Comparison of ENCODE assay signal across 20 cellular contexts in the genomic region with DNA sequence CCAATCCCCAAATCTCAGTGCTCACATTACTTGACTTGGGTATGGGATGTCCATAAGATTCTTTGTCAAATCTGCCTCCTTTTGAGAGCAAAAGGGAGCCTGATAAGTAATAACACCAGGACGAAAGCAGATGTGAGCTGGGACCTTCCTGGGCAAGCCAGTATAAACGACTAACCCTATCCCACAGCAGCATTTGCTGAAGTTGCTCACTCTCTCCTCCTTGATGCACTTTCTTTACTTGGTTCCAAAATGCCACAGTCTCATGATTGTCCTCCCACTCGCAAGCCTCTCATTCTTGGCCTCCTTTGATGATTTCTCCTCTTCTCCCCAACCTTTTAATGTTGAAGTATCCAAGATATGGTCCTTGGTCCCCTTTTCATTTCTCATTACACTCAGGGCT. TPM values are rescaled to one million over a fixed set of nuclear protein-coding genes. Genes with fewer than 3 reads are reported as not detected.
A peak's percentile ranks its signal among the peaks of the same experiment; 100 is the strongest.
DNase-seq lines count a peak whose midpoint lies in the region; ATAC-seq lines count a peak whose summit lies in the region.
"Had no signal": no experiment of that assay in that cellular context is flagged by ENCODE, and none has a peak within 500 bp of the region (broad histone marks: within the 10 kb centered on the region; RNA-seq: fewer than 3 reads in every experiment).

No MANE protein-coding gene starts in this region.

- POLR2A ChIA-PET in activated CD4-positive, alpha-beta T cell treated with anti-CD3 and anti-CD28 coated beads for 36 hours (lab: Charles Lee) = no interaction called here

- CTCF ChIA-PET in activated CD4-positive, alpha-beta T cell treated with anti-CD3 and anti-CD28 coated beads for 36 hours (lab: Charles Lee) = interaction anchor here (1.1 to 1.8 kb wide), 5 partner anchors 15 to 47 kb away, joined by 3 to 8 read pairs (median 4); no protein-coding TSS in a partner anchor
- CTCF ChIA-PET in activated naive CD4-positive, alpha-beta T cell treated with anti-CD3 and anti-CD28 coated beads for 36 hours (lab: Charles Lee) = interaction anchor here (1.1 to 1.7 kb wide), 4 partner anchors 9 to 71 kb away, joined by 3 to 9 read pairs (median 5); no protein-coding TSS in a partner anchor

- no peak overlapping the region for H3K4me3 Mint-ChIP-seq in activated CD4-positive, alpha-beta T cell treated with anti-CD3 and anti-CD28 coated beads for 36 hours
- no peak overlapping the region for H3K4me3 Mint-ChIP-seq in activated naive CD4-positive, alpha-beta T cell treated with anti-CD3 and anti-CD28 coated beads for 36 hours
- no peak overlapping the region for H3K4me3 Mint-ChIP-seq in memory B cell
- H3K4me3 Mint-ChIP-seq: CD14-positive monocyte, HFFc6 had no signal

- H3K27me3 Mint-ChIP-seq in activated CD4-positive, alpha-beta T cell treated with anti-CD3 and anti-CD28 coated beads for 36 hours = no peaks in the 10 kb centered on the region
- no peaks in the 10 kb centered on the region for H3K27me3 Mint-ChIP-seq in activated naive CD4-positive, alpha-beta T cell treated with anti-CD3 and anti-CD28 coated beads for 36 hours (ENCODE audit: low read depth)
- no peaks in the 10 kb centered on the region for H3K27me3 Mint-ChIP-seq in memory B cell

- H3K27ac Mint-ChIP-seq in activated CD4-positive, alpha-beta T cell treated with anti-CD3 and anti-CD28 coated beads for 36 hours = peak overlapping the region; percentile 51
- H3K27ac Mint-ChIP-seq in activated naive CD4-positive, alpha-beta T cell treated with anti-CD3 and anti-CD28 coated beads for 36 hours = peak overlapping the region; percentile 9
- H3K27ac Mint-ChIP-seq in memory B cell = peak overlapping the region; percentile 1
- H3K27ac Mint-ChIP-seq: CD14-positive monocyte, HFFc6 had no signal

- no peak for DNase-seq in activated CD4-positive, alpha-beta T cell treated with anti-CD3 and anti-CD28 coated beads for 36 hours
- no peak for DNase-seq in activated CD4-positive, alpha-beta T cell treated with anti-CD3 and anti-CD28 coated beads, Interleukin-2, amount 50 U/mL, for 4 hours
- no peak for DNase-seq in activated naive CD4-positive, alpha-beta T cell treated with anti-CD3 and anti-CD28 coated beads for 36 hours
- DNase-seq in activated naive CD4-positive, alpha-beta T cell treated with anti-CD3 and anti-CD28 coated beads, Interleukin-2, amount 50 U/mL, for 16 hours = no peak
- DNase-seq in memory B cell (ENCODE audit: low spot score in 2 of 2) = no peak
- DNase-seq in SW480 (ENCODE audit: low spot score) = no peak
- no peak for DNase-seq in DMS114 treated with DMSO at 0.1 percent for 48 hours (lab: John Stamatoyannopoulos, UW; ENCODE audit: unreplicated experiment)
- DNase-seq: AML-193, DMS79 treated with DMSO at 0.1 percent for 48 hours, H7, HFFc6, KBM-7, NCI-H1105 treated with DMSO at 0.1 percent for 48 hours, NCI-H1694, NCI-H2081 treated with DMSO at 0.1 percent for 48 hours, Peyer's patch had no signal

- no peaks in the 10 kb centered on the region for H3K36me3 Mint-ChIP-seq in activated CD4-positive, alpha-beta T cell treated with anti-CD3 and anti-CD28 coated beads for 36 hours (ENCODE audit: low read depth)
- peaks cover 4% of the 10 kb centered on the region for H3K36me3 Mint-ChIP-seq in activated naive CD4-positive, alpha-beta T cell treated with anti-CD3 and anti-CD28 coated beads for 36 hours (ENCODE audit: low read depth)
- H3K36me3 Mint-ChIP-seq in memory B cell = no peaks in the 10 kb centered on the region

- no peak for ATAC-seq in activated CD4-positive, alpha-beta T cell treated with anti-CD3 and anti-CD28 coated beads for 36 hours
- ATAC-seq in memory B cell (ENCODE audit: low read depth) = no peak
- no peak for ATAC-seq in HG02678 (IDR thresholded peaks at IDR 0.05; ENCODE audit: unreplicated experiment)
- ATAC-seq: HepG2 had no signal

- peaks cover 56% of the 10 kb centered on the region for H3K4me1 Mint-ChIP-seq in activated CD4-positive, alpha-beta T cell treated with anti-CD3 and anti-CD28 coated beads for 36 hours
- H3K4me1 Mint-ChIP-seq in activated naive CD4-positive, alpha-beta T cell treated with anti-CD3 and anti-CD28 coated beads for 36 hours (ENCODE audit: low read depth) = peaks cover 54% of the 10 kb centered on the region
- peaks cover 24% of the 10 kb centered on the region for H3K4me1 Mint-ChIP-seq in memory B cell

- H3K9me3 Mint-ChIP-seq in activated CD4-positive, alpha-beta T cell treated with anti-CD3 and anti-CD28 coated beads for 36 hours (ENCODE audit: low read depth) = no peaks in the 10 kb centered on the region
- H3K9me3 Mint-ChIP-seq in activated naive CD4-positive, alpha-beta T cell treated with anti-CD3 and anti-CD28 coated beads for 36 hours = no peaks in the 10 kb centered on the region
- no peaks in the 10 kb centered on the region for H3K9me3 Mint-ChIP-seq in memory B cell
- H3K9me3 Mint-ChIP-seq: HFFc6 had no signal

- intact Hi-C loops in activated CD4-positive, alpha-beta T cell treated with anti-CD3 and anti-CD28 coated beads for 36 hours (cut with DNase I, micrococcal nuclease) = no loop called here
- intact Hi-C loops in activated naive CD4-positive, alpha-beta T cell treated with anti-CD3 and anti-CD28 coated beads for 36 hours (cut with micrococcal nuclease) = no loop called here

RNA-seq across cellular contexts. Expression of gene TAGAP, which starts 44.7 kb away (rescaled TPM):
- 10 to 100 TPM; 44.8 to 51.0 TPM for total RNA-seq in activated CD4-positive, alpha-beta T cell treated with anti-CD3 and anti-CD28 coated beads for 36 hours
- 10 to 100 TPM; 79.6 to 82.6 TPM for total RNA-seq in activated naive CD4-positive, alpha-beta T cell treated with anti-CD3 and anti-CD28 coated beads for 36 hours
- total RNA-seq: H7, HepG2, HFFc6, NCI-H460 had no signal

Comparison
In these comparisons a context has a peak if more than half of its experiments do, and no peak if none do; other contexts are left out.
1. H3K27ac Mint-ChIP-seq: peak in every context shown above with its lines; median percentile 51 in activated CD4-positive, alpha-beta T cell treated with anti-CD3 and anti-CD28 coated beads for 36 hours; 9 in activated naive CD4-positive, alpha-beta T cell treated with anti-CD3 and anti-CD28 coated beads for 36 hours; 1 in memory B cell.